Comparison of ENCODE assay signal across 9 cellular contexts in the genomic region with DNA sequence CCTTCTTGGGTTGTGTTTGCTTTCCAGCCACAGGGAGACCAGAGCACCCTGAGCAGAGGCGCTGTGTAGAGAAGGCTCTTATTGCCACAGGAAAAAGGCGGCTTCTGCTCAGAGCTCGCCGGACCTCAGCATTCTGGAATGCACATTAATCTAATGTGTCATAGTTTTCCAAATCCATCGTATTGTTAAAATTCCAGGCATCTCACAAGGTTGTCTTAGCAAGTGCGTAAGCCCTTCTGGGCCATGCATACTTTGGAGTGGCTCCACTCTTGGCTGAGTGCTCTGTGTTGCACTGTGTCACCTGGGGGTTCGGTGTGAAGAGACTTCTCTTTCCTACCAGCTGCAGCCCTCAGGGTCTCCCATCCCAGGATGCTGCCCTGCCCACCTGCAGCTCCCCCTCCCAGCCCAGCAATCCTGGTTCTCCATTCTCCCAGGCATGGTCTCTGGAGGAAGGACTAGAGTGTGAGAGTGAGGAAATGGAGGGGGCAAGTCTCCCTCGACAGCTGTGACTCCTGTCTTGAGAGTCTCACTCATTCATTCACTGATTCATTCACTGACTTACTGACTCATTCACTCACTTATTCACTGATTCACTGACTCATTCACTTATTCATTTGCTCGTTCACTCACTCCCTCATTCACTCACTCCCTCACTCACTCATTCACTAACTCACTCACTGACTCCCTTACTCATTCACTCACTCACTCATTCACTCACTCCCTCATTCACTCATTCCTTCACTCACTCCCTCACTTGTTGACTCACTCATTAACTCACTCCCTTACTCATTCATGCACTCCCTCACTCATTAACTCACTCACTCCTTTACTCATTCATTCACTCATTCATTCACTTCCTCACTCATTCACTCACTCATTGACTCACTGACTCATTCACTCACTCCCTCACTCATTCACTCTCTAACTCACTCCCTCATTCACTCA.
DNase-seq lines count a peak whose midpoint lies in the region; ATAC-seq and TF ChIP-seq lines count a peak whose summit lies in the region.
"Had no signal": no experiment of that assay in that cellular context is flagged by ENCODE, and none has a peak within 500 bp of the region (broad histone marks: within the 10 kb centered on the region; RNA-seq: fewer than 3 reads in every experiment).

No MANE protein-coding gene starts in this region.

- CTCF ChIA-PET in SK-N-SH (lab: Yijun Ruan, JAX): interaction anchor here (0.8 to 2.8 kb wide), 5 partner anchors 9 to 309 kb away, joined by 3 to 7 read pairs (median 4); no protein-coding TSS in a partner anchor

- no peaks in the 10 kb centered on the region for H3K9me3 ChIP-seq in SK-N-SH

- peaks cover 6 to 54% of the 10 kb centered on the region in 2 experiments; a peak in 3 of 4 replicates for H3K4me1 ChIP-seq in SK-N-SH (ENCODE audit: control insufficient read depth in 1 of 2, insufficient read depth in 2 of 2, low read depth in 1 of 2, low read length in 1 of 2)

- ATAC-seq in GM21360 (IDR thresholded peaks at IDR 0.05; ENCODE audit: unreplicated experiment): no peak
- ATAC-seq in HG02981 (IDR thresholded peaks at IDR 0.05; ENCODE audit: unreplicated experiment): no peak

- peaks cover 16% of the 10 kb centered on the region for H3F3A ChIP-seq in SK-N-SH (replicated peaks; ENCODE audit: insufficient read depth)

- no peak for TF ChIP-seq RAD21 in SK-N-SH (IDR thresholded peaks at IDR 0.05; ENCODE audit: low read length)

- 22% methylated on average over 9 of the region's 9 CpGs for WGBS in SK-N-SH (ENCODE audit: low lambda C conversion rate)

- peaks cover 25 to 48% of the 10 kb centered on the region in 2 experiments for H3K36me3 ChIP-seq in SK-N-SH (replicated peaks in 1 of 2; ENCODE audit: control insufficient read depth in 1 of 2, insufficient read depth in 2 of 2, low read length in 1 of 2)

- H3K4me3 ChIP-seq in SK-N-SH (ENCODE audit: low read depth in 2 of 2, low read length in 1 of 2) (no peak overlapping the region), fibroblast of villous mesenchyme (ENCODE audit: low read depth, low read length) (no peak overlapping the region), retinal pigment epithelial cell (ENCODE audit: low read length) (no peak overlapping the region)

- H3K4me2 ChIP-seq in SK-N-SH: peak overlapping the region; percentile 32; the same call in 1 of the 2 replicates

- no peak for TF ChIP-seq CTCF in SK-N-SH (IDR thresholded peaks at IDR 0.05)
- no peak for TF ChIP-seq CTCF in fibroblast of villous mesenchyme (IDR thresholded peaks at IDR 0.05; ENCODE audit: insufficient read depth, low read depth, low read length)
- no peak for TF ChIP-seq CTCF in retinal pigment epithelial cell (conservative IDR thresholded peaks at IDR 0.05; ENCODE audit: low read depth, low read length)

- H3K27ac ChIP-seq in SK-N-SH (ENCODE audit: low read depth in 2 of 2, low read length in 1 of 2): peak overlapping the region; percentile 63 to 81

- no peak overlapping the region for H2AFZ ChIP-seq in SK-N-SH (ENCODE audit: low read depth)

- peak overlapping the region; percentile 39; the same call in 1 of the 2 replicates for H3K9ac ChIP-seq in SK-N-SH

- H3K9me2 ChIP-seq in SK-N-SH: no peaks in the 10 kb centered on the region

- no peaks in the 10 kb centered on the region for H3K27me3 ChIP-seq in SK-N-SH (ENCODE audit: insufficient read depth)

- TF ChIP-seq EP300 in SK-N-SH (IDR thresholded peaks at IDR 0.05; ENCODE audit: borderline replicate concordance in 1 of 2, low read depth in 1 of 2, low read length in 1 of 2): peak; percentile 13 to 58; a peak in 1 of 4 replicates

- no peaks in the 10 kb centered on the region for H3K79me2 ChIP-seq in SK-N-SH (ENCODE audit: insufficient read depth)

- POLR2A ChIA-PET in SK-N-SH (lab: Yijun Ruan, JAX): no interaction called here

- peak; percentile 65 for DNase-seq in ELR (ENCODE audit: low read depth)
- DNase-seq in SK-N-SH: peak; percentile 55
- DNase-seq in fibroblast of villous mesenchyme (ENCODE audit: low read depth): peak; percentile 41
- DNase-seq in retinal pigment epithelial cell (ENCODE audit: low read depth): peak; percentile 92
- DNase-seq in NCI-H2196 (lab: John Stamatoyannopoulos, UW; ENCODE audit: unreplicated experiment): no peak
- no peak for DNase-seq in NAMALWA (ENCODE audit: low spot score)
- DNase-seq: NCI-H1694 had no signal

- no peaks in the 10 kb centered on the region for H4K20me1 ChIP-seq in SK-N-SH (ENCODE audit: insufficient read depth)

TF ChIP-seq in SK-N-SH, 30 proteins besides CTCF, POLR2A, EP300 and RAD21 (continues in another document):
- TF ChIP-seq NRF1 (IDR thresholded peaks at IDR 0.05; ENCODE audit: low read depth, low read length): no peak
- TF ChIP-seq FOXJ3 (CRISPR knock-in tag; IDR thresholded peaks at IDR 0.05): no peak
- TF ChIP-seq NFIC (IDR thresholded peaks at IDR 0.05; ENCODE audit: borderline replicate concordance): peak; percentile 36; the same call in 1 of the 2 replicates
- no peak for TF ChIP-seq RFX5 (IDR thresholded peaks at IDR 0.05; ENCODE audit: low read length)
- no peak for TF ChIP-seq FOXM1 (IDR thresholded peaks at IDR 0.05; ENCODE audit: low read depth)
- TF ChIP-seq EZH2phosphoT487 (IDR thresholded peaks at IDR 0.05; ENCODE audit: borderline replicate concordance, low read depth): no peak
- peak; percentile 55; the same call in 1 of the 2 replicates for TF ChIP-seq SIN3A (IDR thresholded peaks at IDR 0.05; ENCODE audit: borderline replicate concordance, low read depth, low read length)
- TF ChIP-seq MXI1 (IDR thresholded peaks at IDR 0.05; ENCODE audit: low read depth, low read length): no peak
- TF ChIP-seq, protein P1, sequence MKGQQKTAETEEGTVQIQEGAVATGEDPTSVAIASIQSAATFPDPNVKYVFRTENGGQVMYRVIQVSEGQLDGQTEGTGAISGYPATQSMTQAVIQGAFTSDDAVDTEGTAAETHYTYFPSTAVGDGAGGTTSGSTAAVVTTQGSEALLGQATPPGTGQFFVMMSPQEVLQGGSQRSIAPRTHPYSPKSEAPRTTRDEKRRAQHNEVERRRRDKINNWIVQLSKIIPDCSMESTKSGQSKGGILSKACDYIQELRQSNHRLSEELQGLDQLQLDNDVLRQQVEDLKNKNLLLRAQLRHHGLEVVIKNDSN (IDR thresholded peaks at IDR 0.05; ENCODE audit: borderline replicate concordance, low read depth): no peak
- TF ChIP-seq CHD2 (IDR thresholded peaks at IDR 0.05; ENCODE audit: low read length, partially characterized antibody): no peak
- TF ChIP-seq, protein P2, sequence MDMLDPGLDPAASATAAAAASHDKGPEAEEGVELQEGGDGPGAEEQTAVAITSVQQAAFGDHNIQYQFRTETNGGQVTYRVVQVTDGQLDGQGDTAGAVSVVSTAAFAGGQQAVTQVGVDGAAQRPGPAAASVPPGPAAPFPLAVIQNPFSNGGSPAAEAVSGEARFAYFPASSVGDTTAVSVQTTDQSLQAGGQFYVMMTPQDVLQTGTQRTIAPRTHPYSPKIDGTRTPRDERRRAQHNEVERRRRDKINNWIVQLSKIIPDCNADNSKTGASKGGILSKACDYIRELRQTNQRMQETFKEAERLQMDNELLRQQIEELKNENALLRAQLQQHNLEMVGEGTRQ (IDR thresholded peaks at IDR 0.05; ENCODE audit: borderline replicate concordance, low read depth, low read length): no peak
- TF ChIP-seq GATA2 (CRISPR knock-in tag; IDR thresholded peaks at IDR 0.05): no peak
- no peak for TF ChIP-seq YY1 (IDR thresholded peaks at IDR 0.05; ENCODE audit: low read depth)
- TF ChIP-seq TEAD4 (IDR thresholded peaks at IDR 0.05; ENCODE audit: borderline replicate concordance, insufficient read depth): peak; percentile 84
- peak; percentile 74 for TF ChIP-seq JUND (IDR thresholded peaks at IDR 0.05)
- TF ChIP-seq TCF12 (IDR thresholded peaks at IDR 0.05): peak; percentile 59; the same call in 1 of the 2 replicates
- no peak for TF ChIP-seq TAF1 (IDR thresholded peaks at IDR 0.05; ENCODE audit: borderline replicate concordance, low read depth, low read length)
- TF ChIP-seq, protein P3, sequence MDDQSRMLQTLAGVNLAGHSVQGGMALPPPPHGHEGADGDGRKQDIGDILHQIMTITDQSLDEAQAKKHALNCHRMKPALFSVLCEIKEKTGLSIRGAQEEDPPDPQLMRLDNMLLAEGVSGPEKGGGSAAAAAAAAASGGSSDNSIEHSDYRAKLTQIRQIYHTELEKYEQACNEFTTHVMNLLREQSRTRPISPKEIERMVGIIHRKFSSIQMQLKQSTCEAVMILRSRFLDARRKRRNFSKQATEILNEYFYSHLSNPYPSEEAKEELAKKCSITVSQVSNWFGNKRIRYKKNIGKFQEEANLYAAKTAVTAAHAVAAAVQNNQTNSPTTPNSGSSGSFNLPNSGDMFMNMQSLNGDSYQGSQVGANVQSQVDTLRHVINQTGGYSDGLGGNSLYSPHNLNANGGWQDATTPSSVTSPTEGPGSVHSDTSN (IDR thresholded peaks at IDR 0.05): peak; percentile 97
- no peak for TF ChIP-seq RCOR1 (IDR thresholded peaks at IDR 0.05; ENCODE audit: low read length)
- no peak for TF ChIP-seq MEF2A (IDR thresholded peaks at IDR 0.05; ENCODE audit: borderline replicate concordance, low read depth)
- no peak for TF ChIP-seq GABPA (IDR thresholded peaks at IDR 0.05; ENCODE audit: low read depth)
- no peak for TF ChIP-seq SMC3 (IDR thresholded peaks at IDR 0.05; ENCODE audit: low read depth, low read length)
- TF ChIP-seq, protein P4, sequence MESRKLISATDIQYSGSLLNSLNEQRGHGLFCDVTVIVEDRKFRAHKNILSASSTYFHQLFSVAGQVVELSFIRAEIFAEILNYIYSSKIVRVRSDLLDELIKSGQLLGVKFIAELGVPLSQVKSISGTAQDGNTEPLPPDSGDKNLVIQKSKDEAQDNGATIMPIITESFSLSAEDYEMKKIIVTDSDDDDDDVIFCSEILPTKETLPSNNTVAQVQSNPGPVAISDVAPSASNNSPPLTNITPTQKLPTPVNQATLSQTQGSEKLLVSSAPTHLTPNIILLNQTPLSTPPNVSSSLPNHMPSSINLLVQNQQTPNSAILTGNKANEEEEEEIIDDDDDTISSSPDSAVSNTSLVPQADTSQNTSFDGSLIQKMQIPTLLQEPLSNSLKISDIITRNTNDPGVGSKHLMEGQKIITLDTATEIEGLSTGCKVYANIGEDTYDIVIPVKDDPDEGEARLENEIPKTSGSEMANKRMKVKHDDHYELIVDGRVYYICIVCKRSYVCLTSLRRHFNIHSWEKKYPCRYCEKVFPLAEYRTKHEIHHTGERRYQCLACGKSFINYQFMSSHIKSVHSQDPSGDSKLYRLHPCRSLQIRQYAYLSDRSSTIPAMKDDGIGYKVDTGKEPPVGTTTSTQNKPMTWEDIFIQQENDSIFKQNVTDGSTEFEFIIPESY (IDR thresholded peaks at IDR 0.05; ENCODE audit: borderline replicate concordance, low read depth): no peak
- TF ChIP-seq POLR2AphosphoS5 (IDR thresholded peaks at IDR 0.05; ENCODE audit: low read depth, low read length): peak; percentile 29; the same call in 1 of the 2 replicates
- TF ChIP-seq RXRA (IDR thresholded peaks at IDR 0.05; ENCODE audit: borderline replicate concordance, low read depth): no peak

Comparison
In these comparisons a context has a peak if more than half of its experiments do, and no peak if none do; other contexts are left out.
1. DNase-seq: peak in ELR (single experiment), SK-N-SH (single experiment), fibroblast of villous mesenchyme (single experiment) and retinal pigment epithelial cell (single experiment); none in NCI-H2196 (single experiment) and NAMALWA (single experiment).